In the genomic region with DNA sequence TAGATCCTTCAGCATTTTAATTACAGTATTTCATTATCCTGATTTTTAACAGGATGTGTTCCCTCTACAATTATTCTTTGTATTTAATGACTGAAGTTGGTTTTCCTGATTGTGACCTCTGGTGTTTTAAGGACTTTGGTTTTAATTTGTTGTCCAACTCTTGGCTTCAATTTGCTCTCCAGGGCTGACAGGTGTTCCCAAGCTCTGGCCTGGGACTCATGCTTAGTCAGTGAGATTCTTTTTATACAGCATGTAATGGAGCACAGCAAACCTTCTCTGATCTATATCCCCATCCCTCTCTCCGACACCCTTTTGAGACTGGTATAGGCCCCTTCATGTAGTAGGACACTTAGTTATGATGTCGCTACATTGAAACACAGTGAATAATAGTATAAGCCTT, we compare ENCODE assay signal across 7 cellular contexts.
"Had no signal": no experiment of that assay in that cellular context is flagged by ENCODE, and none has a peak within 500 bp of the region (broad histone marks: within the 10 kb centered on the region; RNA-seq: fewer than 3 reads in every experiment).

No MANE protein-coding gene starts in this region.

- ATAC-seq: GM23338 had no signal

- DNase-seq: H9, HCEC 1CT, KBM-7 had no signal

- H3K4me2 ChIP-seq: GM23338 had no signal

- FAIRE-seq: H1, H54, HTR-8/SVneo had no signal

- H3K4me3 ChIP-seq: GM23338 had no signal
